Comparison of ENCODE assay signal across 9 cellular contexts in the genomic region with DNA sequence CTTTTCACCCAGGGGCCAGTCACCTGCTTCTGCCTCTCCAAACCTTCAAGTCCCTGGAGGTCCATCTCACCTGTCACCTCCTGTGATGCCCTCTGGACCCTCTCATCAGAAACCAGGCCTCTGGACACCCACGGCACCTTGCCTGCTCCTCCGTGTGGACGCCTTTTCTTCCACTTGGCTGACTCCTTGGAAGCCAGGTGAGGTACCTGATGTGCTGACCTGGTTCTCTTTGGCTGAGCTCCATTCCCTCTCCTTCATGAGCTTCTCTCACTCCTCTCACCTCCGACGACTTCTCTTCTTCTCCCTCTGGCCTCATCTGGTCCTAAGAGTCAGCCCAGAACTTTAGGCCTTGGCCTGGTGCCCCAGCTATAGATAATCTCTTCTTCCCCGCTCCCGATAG.
"Had no signal": no experiment of that assay in that cellular context is flagged by ENCODE, and none has a peak within 500 bp of the region (broad histone marks: within the 10 kb centered on the region; RNA-seq: fewer than 3 reads in every experiment).

No MANE protein-coding gene starts in this region.

- H3K4me2 ChIP-seq: SK-N-SH had no signal

- H3K4me3 ChIP-seq: ascending aorta, breast epithelium, K562, Peyer's patch, SJSA1 had no signal

- H3K4me1 ChIP-seq: ascending aorta, breast epithelium, Peyer's patch, SJSA1 had no signal

- H3K9ac ChIP-seq: SK-N-SH had no signal

- H3K27ac ChIP-seq: ascending aorta, breast epithelium, Peyer's patch, SJSA1 had no signal

- H3K27me3 ChIP-seq: ascending aorta, breast epithelium, Peyer's patch, SJSA1 had no signal

- H3K9me3 ChIP-seq: ascending aorta, breast epithelium, Peyer's patch, SJSA1, SK-N-SH had no signal

- H3K36me3 ChIP-seq: ascending aorta, breast epithelium, Peyer's patch, SJSA1 had no signal

- DNase-seq: activated gamma-delta T cell, NCI-H1694, NCI-H524 treated with DMSO at 0.1 percent for 48 hours had no signal
